26 cellular contexts compared by ENCODE assay signal in the genomic region with DNA sequence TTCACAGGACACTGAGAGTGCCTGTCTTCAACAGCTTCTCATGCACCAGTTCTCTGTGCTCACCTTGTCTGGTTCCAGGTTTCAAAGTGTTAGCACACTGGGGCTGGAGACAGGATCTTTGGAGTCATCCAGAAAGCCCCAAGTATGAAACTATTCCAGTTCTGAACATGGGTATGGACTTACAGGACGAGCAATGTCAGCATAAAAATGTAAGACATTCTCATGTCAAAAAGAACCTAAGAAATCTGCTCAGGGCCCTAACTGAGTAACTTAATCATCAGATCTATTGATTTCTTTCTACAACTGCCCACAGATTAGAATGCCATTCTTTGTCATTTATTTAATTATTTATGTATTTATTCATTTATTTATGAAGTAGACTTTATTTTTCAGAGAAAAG.
"Had no signal": no experiment of that assay in that cellular context is flagged by ENCODE, and none has a peak within 500 bp of the region (broad histone marks: within the 10 kb centered on the region; RNA-seq: fewer than 3 reads in every experiment).

No MANE protein-coding gene starts in this region.

- H3K9me3 ChIP-seq: colonic mucosa, esophagus squamous epithelium, gastrocnemius medialis, heart right ventricle, left lung, lower lobe of right lung had no signal

- H3K27ac ChIP-seq: colonic mucosa, epithelial cell of prostate, esophagus squamous epithelium, gastrocnemius medialis, heart right ventricle, left lung, lower lobe of right lung had no signal

- H3K36me3 ChIP-seq: colonic mucosa, esophagus squamous epithelium, gastrocnemius medialis, heart right ventricle, left lung, lower lobe of right lung had no signal

- ATAC-seq: effector memory CD8-positive, alpha-beta T cell; esophagus mucosa; gastrocnemius medialis; heart right ventricle; left cardiac atrium; left lung; left ventricle myocardium superior; lower lobe of right lung; naive thymus-derived CD4-positive, alpha-beta T cell had no signal

- H3K4me1 ChIP-seq: colonic mucosa, esophagus squamous epithelium, gastrocnemius medialis, heart right ventricle, left lung, lower lobe of right lung had no signal

- DNase-seq: colonic mucosa; cortex of kidney; effector CD8-positive, alpha-beta T cell; effector memory CD8-positive, alpha-beta T cell; endodermal cell; erythroblast; esophagus squamous epithelium; foreskin fibroblast; foreskin melanocyte; gastrocnemius medialis; glutamatergic neuron; head of caudate nucleus; heart right ventricle; hippocampal formation; left cardiac atrium; left lung; left ventricle myocardium superior; lower lobe of right lung; mesenchymal stem cell; midbrain; naive thymus-derived CD4-positive, alpha-beta T cell had no signal

- H3K4me3 ChIP-seq: colonic mucosa, esophagus squamous epithelium, gastrocnemius medialis, heart right ventricle, left lung, lower lobe of right lung had no signal

- H3K27me3 ChIP-seq: colonic mucosa, esophagus squamous epithelium, gastrocnemius medialis, heart right ventricle, left lung had no signal

- FAIRE-seq: endometrium, islet of Langerhans, keratinocyte had no signal
